ENCODE assay signal across 12 cellular contexts in genomic region chr16:62638964-62639861, GRCh38.
A peak's percentile ranks its signal among the peaks of the same experiment; 100 is the strongest.
DNase-seq lines count a peak whose midpoint lies in the region; ATAC-seq lines count a peak whose summit lies in the region.
"Had no signal": no experiment of that assay in that cellular context is flagged by ENCODE, and none has a peak within 500 bp of the region (broad histone marks: within the 10 kb centered on the region; RNA-seq: fewer than 3 reads in every experiment).

No MANE protein-coding gene starts in this region.

- H2BK15ac ChIP-seq in mesenchymal stem cell (ENCODE audit: low read depth, poor library complexity, severe bottlenecking), result no peak overlapping the region

- H3K9ac ChIP-seq in mesenchymal stem cell (ENCODE audit: low read length), result no peak overlapping the region

- H3K36me3 ChIP-seq in mesenchymal stem cell (ENCODE audit: control insufficient read depth in 1 of 2, insufficient read depth in 2 of 2, low read depth in 1 of 2, low read length in 2 of 2), result no peaks in the 10 kb centered on the region

- no peak overlapping the region for H3K27ac ChIP-seq in mesenchymal stem cell (ENCODE audit: low read length, poor library complexity, severe bottlenecking)

- H2BK5ac ChIP-seq in mesenchymal stem cell (ENCODE audit: low read depth, low read length, poor library complexity, severe bottlenecking), result no peak overlapping the region

- WGBS in mesenchymal stem cell, result 56% methylated on average over 4 of the region's 5 CpGs

- no peak overlapping the region for H3K18ac ChIP-seq in mesenchymal stem cell (ENCODE audit: low read depth in 1 of 2, low read length in 2 of 2)

- no peak overlapping the region for H4K8ac ChIP-seq in mesenchymal stem cell (ENCODE audit: low read length)

- no peak overlapping the region for H2BK120ac ChIP-seq in mesenchymal stem cell (ENCODE audit: low read depth, low read length)

- ATAC-seq in GM18519 (IDR thresholded peaks at IDR 0.05; ENCODE audit: low FRiP score, unreplicated experiment) (peak; percentile 69), GM21528 (IDR thresholded peaks at IDR 0.05; ENCODE audit: low FRiP score, unreplicated experiment) (peak; percentile 88), HG03159 (IDR thresholded peaks at IDR 0.05; ENCODE audit: unreplicated experiment) (peak; percentile 72), HG03457 (IDR thresholded peaks at IDR 0.05; ENCODE audit: unreplicated experiment) (no peak)
- ATAC-seq: K562 had no signal

- no peak overlapping the region for H3K4me2 ChIP-seq in mesenchymal stem cell (ENCODE audit: low read length, poor library complexity, severe bottlenecking)

- no peak overlapping the region for H3K4me3 ChIP-seq in mesenchymal stem cell (ENCODE audit: insufficient read depth in 1 of 2, low read depth in 1 of 2, low read length in 2 of 2)
- H3K4me3 ChIP-seq: K562 had no signal

- peaks cover 14% of the 10 kb centered on the region for H3K9me3 ChIP-seq in mesenchymal stem cell (ENCODE audit: control insufficient read depth, low read length)

- no peak overlapping the region for H4K91ac ChIP-seq in mesenchymal stem cell (ENCODE audit: low read length)

- DNase-seq in mesenchymal stem cell (peak; percentile 2), NCI-H345 treated with DMSO at 0.1 percent for 48 hours (lab: John Stamatoyannopoulos, UW; ENCODE audit: unreplicated experiment) (no peak), hepatic stellate cell (ENCODE audit: low spot score) (no peak), ecto neural progenitor cell (ENCODE audit: low spot score) (no peak)
- DNase-seq: activated T-cell treated with anti-CD3 and anti-CD28 coated beads, Interleukin-2, amount 50 U/mL, for 1 hour; NCI-H82; T-helper 9 cell had no signal

- no peak overlapping the region for H3K4ac ChIP-seq in mesenchymal stem cell (ENCODE audit: low read depth in 1 of 2, low read length in 2 of 2)

- H3K14ac ChIP-seq in mesenchymal stem cell (ENCODE audit: low read length in 2 of 2), result no peak overlapping the region

- no peak overlapping the region for H2BK12ac ChIP-seq in mesenchymal stem cell (ENCODE audit: low read length in 2 of 2)

- no peaks in the 10 kb centered on the region for H3K79me1 ChIP-seq in mesenchymal stem cell (replicated peaks; ENCODE audit: low read length, poor library complexity, severe bottlenecking)

- H3K27me3 ChIP-seq in mesenchymal stem cell (ENCODE audit: control insufficient read depth in 1 of 2, insufficient read depth in 1 of 2, low read length in 2 of 2), result no peaks in the 10 kb centered on the region

- no peak overlapping the region for H3K23ac ChIP-seq in mesenchymal stem cell (ENCODE audit: low read length in 2 of 2)

- no peaks in the 10 kb centered on the region for H3K4me1 ChIP-seq in mesenchymal stem cell (ENCODE audit: control insufficient read depth, insufficient read depth, low read depth, low read length)

- H2AK5ac ChIP-seq in mesenchymal stem cell (ENCODE audit: low read length, severe bottlenecking), result no peak overlapping the region

- no peak overlapping the region for H2AFZ ChIP-seq in mesenchymal stem cell (ENCODE audit: low read depth, low read length)
